8 cellular contexts compared by ENCODE assay signal in genomic region chr5:82278711-82279370, GRCh38. TPM values are rescaled to one million over a fixed set of nuclear protein-coding genes. Genes with fewer than 3 reads are reported as not detected.
DNase-seq lines count a peak whose midpoint lies in the region; ATAC-seq and TF ChIP-seq lines count a peak whose summit lies in the region.

No MANE protein-coding gene starts in this region.

- DNase-seq in WERI-Rb-1 = peak; percentile 59
- no peak for DNase-seq in foreskin keratinocyte
- no peak for DNase-seq in gastrocnemius medialis
- no peak for DNase-seq in activated CD4-positive, CD25-positive, alpha-beta regulatory T cell treated with anti-CD3 and anti-CD28 coated beads, Interleukin-2, amount 50 U/mL, for 72 hours
- no peak for DNase-seq in NAMALWA (ENCODE audit: low spot score)
- no peak for DNase-seq in HCEC 1CT

- H3K4me3 ChIP-seq in GM12875 (ENCODE audit: low read depth, low read length) (peak overlapping the region; percentile 56), WERI-Rb-1 (ENCODE audit: low read depth, low read length) (peak overlapping the region; percentile 77), gastrocnemius medialis (peak overlapping the region; percentile 67 to 100 (median 87))

- TF ChIP-seq POLR2A in gastrocnemius medialis (IDR thresholded peaks at IDR 0.05) = no peak

- H3K27me3 ChIP-seq in WERI-Rb-1 (ENCODE audit: insufficient read depth, low read depth, severe bottlenecking) (no peaks in the 10 kb centered on the region), foreskin keratinocyte (no peaks in the 10 kb centered on the region), gastrocnemius medialis (no peaks in the 10 kb centered on the region)

- no peaks in the 10 kb centered on the region for H3K9me3 ChIP-seq in WERI-Rb-1 (ENCODE audit: severe bottlenecking)
- no peaks in the 10 kb centered on the region for H3K9me3 ChIP-seq in gastrocnemius medialis

- H3K27ac ChIP-seq in WERI-Rb-1 (peak overlapping the region; percentile 98), foreskin keratinocyte (peak overlapping the region; percentile 94), gastrocnemius medialis (peak overlapping the region; percentile 79 to 90 (median 84))

- TF ChIP-seq CTCF in GM12875 (IDR thresholded peaks at IDR 0.05; ENCODE audit: borderline replicate concordance, insufficient read depth, low read depth, low read length) (no peak), WERI-Rb-1 (IDR thresholded peaks at IDR 0.05; ENCODE audit: low read depth, low read length) (no peak), foreskin keratinocyte (conservative IDR thresholded peaks at IDR 0.05) (no peak), gastrocnemius medialis (IDR thresholded peaks at IDR 0.05 in 4 of 5, conservative IDR thresholded peaks at IDR 0.05 in 1 of 5) (no peak)

- H3K4me1 ChIP-seq in foreskin keratinocyte = no peaks in the 10 kb centered on the region
- H3K4me1 ChIP-seq in gastrocnemius medialis = peaks cover 9 to 42% of the 10 kb centered on the region in 2 donors

- intact Hi-C loops in gastrocnemius medialis (cut with DNase I; ENCODE audit: low total_unique reads) = no loop called here

- in situ Hi-C loops in gastrocnemius medialis (cut with MboI; ENCODE audit: low sequenced_read_pairs in 4 of 4) = no loop called here

- H3K36me3 ChIP-seq in WERI-Rb-1 (peaks cover 41% of the 10 kb centered on the region), gastrocnemius medialis (peaks cover 0 to 30% of the 10 kb centered on the region in 2 donors)

- no peak for ATAC-seq in foreskin keratinocyte
- ATAC-seq in gastrocnemius medialis = no peak
- ATAC-seq in GM21390 (IDR thresholded peaks at IDR 0.05; ENCODE audit: unreplicated experiment) = no peak

RNA-seq across cellular contexts. Expression of gene RPS23, which starts 0.7 kb away (rescaled TPM):
- 2,431 and 2,547 TPM in 2 replicates for total RNA-seq in foreskin keratinocyte
- 3,812 and 3,933 TPM in 2 replicates for polyA plus RNA-seq in foreskin keratinocyte
- total RNA-seq in gastrocnemius medialis = 1,000 to 10,000 TPM; 3,129 to 4,184 (median 3,721) TPM
